ENCODE assay signal across 17 cellular contexts in genomic region chr5:121640298-121640697, GRCh38.
DNase-seq lines count a peak whose midpoint lies in the region.
"Had no signal": no experiment of that assay in that cellular context is flagged by ENCODE, and none has a peak within 500 bp of the region (broad histone marks: within the 10 kb centered on the region; RNA-seq: fewer than 3 reads in every experiment).

No MANE protein-coding gene starts in this region.

- peak; percentile 13 for DNase-seq in NCI-H2171 treated with DMSO at 0.1 percent for 48 hours (lab: John Stamatoyannopoulos, UW)
- no peak for DNase-seq in NCI-H2171 (lab: John Stamatoyannopoulos, UW)
- DNase-seq in NCI-H1694 (lab: John Stamatoyannopoulos, UW) = peak; percentile 7
- DNase-seq in NCI-H69 (lab: John Stamatoyannopoulos, UW) = peak; percentile 32
- DNase-seq in left kidney (ENCODE audit: low read depth, low spot score) = peak; percentile 14
- no peak for DNase-seq in islet precursor cell
- DNase-seq in activated CD8-positive, alpha-beta memory T cell treated with anti-CD3 and anti-CD28 coated beads, Interleukin-2, amount 50 U/mL, for 4 hours = no peak
- DNase-seq in HuH-7 (ENCODE audit: low spot score) = no peak
- DNase-seq: ACHN; C1 segment of cervical spinal cord; Calu3; CD4-positive, alpha-beta T cell; DMS 273 treated with DMSO at 0.1 percent for 48 hours; DMS79 treated with DMSO at 0.1 percent for 48 hours; EL; GOT3; H9 had no signal

Comparison
In these comparisons a context has a peak if more than half of its experiments do, and no peak if none do; other contexts are left out.
1. DNase-seq: peak in NCI-H2171 treated with DMSO at 0.1 percent for 48 hours (single experiment), NCI-H1694 (single experiment), NCI-H69 (single experiment) and left kidney (single experiment); none in NCI-H2171 (single experiment), islet precursor cell (single experiment), activated CD8-positive, alpha-beta memory T cell treated with anti-CD3 and anti-CD28 coated beads, Interleukin-2, amount 50 U/mL, for 4 hours (single experiment) and HuH-7 (single experiment).